Comparison of ENCODE assay signal across 20 cellular contexts in the genomic region with DNA sequence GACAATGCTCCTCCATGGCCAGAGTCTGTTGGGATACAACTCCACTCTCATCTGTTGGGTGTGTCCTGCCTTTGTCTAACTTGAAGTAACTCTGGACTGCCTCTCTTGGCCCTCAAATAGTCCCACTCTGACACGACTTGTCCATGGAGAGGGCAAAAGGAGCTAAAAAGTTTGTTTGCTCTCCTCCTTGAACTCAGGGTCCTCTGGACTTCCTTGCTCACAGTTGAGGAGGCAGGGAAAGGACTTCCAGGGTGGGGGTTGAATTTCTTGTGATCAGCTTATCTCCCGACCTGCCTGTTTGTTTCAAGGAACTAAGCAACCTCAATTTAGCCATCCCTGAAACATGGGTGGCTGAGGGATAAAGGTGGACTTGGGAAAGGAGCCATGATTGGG. TPM values are rescaled to one million over a fixed set of nuclear protein-coding genes. Genes with fewer than 3 reads are reported as not detected.
A peak's percentile ranks its signal among the peaks of the same experiment; 100 is the strongest.
DNase-seq lines count a peak whose midpoint lies in the region; ATAC-seq and TF ChIP-seq lines count a peak whose summit lies in the region.
"Had no signal": no experiment of that assay in that cellular context is flagged by ENCODE, and none has a peak within 500 bp of the region (broad histone marks: within the 10 kb centered on the region; RNA-seq: fewer than 3 reads in every experiment).

No MANE protein-coding gene starts in this region.

- TSS peak; percentile 77 for BruUV-seq in mammary epithelial cell (replicated peaks; lab: Mats Ljungman, UMichigan)

- no peaks in the 10 kb centered on the region for H3K9me3 ChIP-seq in mammary epithelial cell (replicated peaks; ENCODE audit: insufficient read depth, low read length)
- no peaks in the 10 kb centered on the region for H3K9me3 ChIP-seq in breast epithelium
- H3K9me3 ChIP-seq in osteoblast (ENCODE audit: low read depth, low read length), result no peaks in the 10 kb centered on the region
- H3K9me3 ChIP-seq: uterus had no signal

- peaks cover 5% of the 10 kb centered on the region for H3K4me1 Mint-ChIP-seq in brain
- H3K4me1 Mint-ChIP-seq: immature natural killer cell had no signal

- H3K4me1 ChIP-seq in mammary epithelial cell (ENCODE audit: insufficient read depth, low read length) (peaks cover 21% of the 10 kb centered on the region), breast epithelium (no peaks in the 10 kb centered on the region), osteoblast (ENCODE audit: insufficient read depth, low read length) (peaks cover 15% of the 10 kb centered on the region)
- H3K4me1 ChIP-seq: uterus had no signal

- 89% methylated on average over 2 of the region's 2 CpGs for WGBS in mammary epithelial cell (ENCODE audit: low coverage, missing lambda C conversion rate)

- TF ChIP-seq POLR2A in breast epithelium (IDR thresholded peaks at IDR 0.05), result no peak

- H3K27ac Mint-ChIP-seq in brain, result peak overlapping the region in 3 of 5 experiments; percentile 27 to 73 (median 56)
- H3K27ac Mint-ChIP-seq: dendritic cell treated with granulocyte-macrophage colony-stimulating factor and Interleukin-4, amounts not matched to agents 40 ng/mL and 50 ng/mL, for 4 days; immature natural killer cell; nephron had no signal

- H3K4me3 ChIP-seq in mammary epithelial cell (replicated peaks in 1 of 3; ENCODE audit: insufficient read depth in 1 of 3, low read depth in 2 of 3, low read length in 3 of 3) (no peak overlapping the region), breast epithelium (no peak overlapping the region), osteoblast (ENCODE audit: insufficient read depth, low read length) (no peak overlapping the region)
- H3K4me3 ChIP-seq: lung, uterus had no signal

- no peaks in the 10 kb centered on the region for H3K27me3 Mint-ChIP-seq in brain

- no peak for ATAC-seq in GM19023 (IDR thresholded peaks at IDR 0.05; ENCODE audit: unreplicated experiment)

- in situ Hi-C loops in mammary epithelial cell (cut with MboI; ENCODE audit: low sequenced_read_pairs in 2 of 2), result no loop called here

- TF ChIP-seq CTCF in mammary epithelial cell (conservative IDR thresholded peaks at IDR 0.05 in 1 of 2, IDR thresholded peaks at IDR 0.05 in 1 of 2; ENCODE audit: extremely low read depth in 1 of 2, insufficient read depth in 1 of 2, low read depth in 1 of 2, low read length in 2 of 2) (no peak), breast epithelium (IDR thresholded peaks at IDR 0.05) (no peak), brain (conservative IDR thresholded peaks at IDR 0.05) (no peak), osteoblast (IDR thresholded peaks at IDR 0.05; ENCODE audit: extremely low read depth, low read depth, low read length) (no peak)

- H3K4me3 Mint-ChIP-seq in brain, result no peak overlapping the region
- H3K4me3 Mint-ChIP-seq: dendritic cell treated with granulocyte-macrophage colony-stimulating factor and Interleukin-4, amounts not matched to agents 40 ng/mL and 50 ng/mL, for 4 days; immature natural killer cell; nephron had no signal

- no peak overlapping the region for H3K9ac ChIP-seq in mammary epithelial cell (ENCODE audit: insufficient read depth, low read length)

- H3K4me2 ChIP-seq in mammary epithelial cell (ENCODE audit: insufficient read depth, low read depth, low read length), result peak overlapping the region; percentile 50
- peak overlapping the region; percentile 12 for H3K4me2 ChIP-seq in osteoblast (ENCODE audit: insufficient read depth, low read length)

- dilution Hi-C loops in mammary epithelial cell (cut with HindIII; ENCODE audit: low sequenced_read_pairs), result loop anchor here (5.0 kb wide), 2 partner anchors 91 to 94 kb away; no protein-coding TSS in a partner anchor

- H2AFZ ChIP-seq in mammary epithelial cell (ENCODE audit: low read depth, low read length) (peak overlapping the region; percentile 28), osteoblast (ENCODE audit: low read length) (no peak overlapping the region)

- CTCF ChIA-PET in mammary epithelial cell (lab: Charles Lee; ENCODE audit: low non-redundant PET), result interaction anchor here (0.8 kb wide), 1 partner anchor 50 kb away, joined by 7 read pairs; no protein-coding TSS in a partner anchor

- H4K20me1 ChIP-seq in mammary epithelial cell (ENCODE audit: insufficient read depth, low read length) (no peaks in the 10 kb centered on the region), osteoblast (ENCODE audit: insufficient read depth, low read length) (no peaks in the 10 kb centered on the region)

- H3K79me2 ChIP-seq in mammary epithelial cell (ENCODE audit: insufficient read depth, low read length) (no peaks in the 10 kb centered on the region), osteoblast (ENCODE audit: insufficient read depth, low read length) (no peaks in the 10 kb centered on the region)

- intact Hi-C loops in mammary epithelial cell (cut with micrococcal nuclease) (no loop called here), breast epithelium (cut with DNase I; ENCODE audit: low total_unique reads) (no loop called here)

- no peaks in the 10 kb centered on the region for H3K27me3 ChIP-seq in mammary epithelial cell (ENCODE audit: insufficient read depth, low read length)
- no peaks in the 10 kb centered on the region for H3K27me3 ChIP-seq in breast epithelium
- H3K27me3 ChIP-seq in osteoblast (ENCODE audit: insufficient read depth, low read length), result no peaks in the 10 kb centered on the region
- H3K27me3 ChIP-seq: brain microvascular endothelial cell, uterus had no signal

- DNase-seq in mammary epithelial cell (no peak), breast epithelium (ENCODE audit: low spot score in 2 of 2) (no peak), osteoblast (ENCODE audit: insufficient read length, low spot score, missing footprints) (no peak), mucosa of gallbladder (ENCODE audit: low spot score) (no peak), NCI-H2081 (lab: John Stamatoyannopoulos, UW) (no peak), NCI-H82 (lab: John Stamatoyannopoulos, UW) (no peak)
- DNase-seq: activated CD8-positive, alpha-beta memory T cell treated with anti-CD3 and anti-CD28 coated beads for 24 hours; activated gamma-delta T cell; brain microvascular endothelial cell; glutamatergic neuron; immature natural killer cell; NK-92 treated with Interleukin-12 subunit alpha and Interleukin-12 subunit beta, amount 100 ng/mL, for 24 hours; uterus had no signal

- no peaks in the 10 kb centered on the region for H3K9me3 Mint-ChIP-seq in brain
- H3K9me3 Mint-ChIP-seq: dendritic cell treated with granulocyte-macrophage colony-stimulating factor and Interleukin-4, amounts not matched to agents 40 ng/mL and 50 ng/mL, for 4 days; immature natural killer cell; nephron had no signal

- H3K36me3 Mint-ChIP-seq in brain, result peaks cover 10% of the 10 kb centered on the region
- H3K36me3 Mint-ChIP-seq: immature natural killer cell had no signal

- H3K27ac ChIP-seq in mammary epithelial cell (ENCODE audit: insufficient read depth, low read depth, low read length), result peak overlapping the region; percentile 61
- no peak overlapping the region for H3K27ac ChIP-seq in breast epithelium
- H3K27ac ChIP-seq in osteoblast (ENCODE audit: low read depth, low read length), result peak overlapping the region; percentile 60
- H3K27ac ChIP-seq: brain microvascular endothelial cell, RWPE1, uterus had no signal

- H3K36me3 ChIP-seq in mammary epithelial cell (ENCODE audit: insufficient read depth, low read length), result peaks cover 4% of the 10 kb centered on the region
- no peaks in the 10 kb centered on the region for H3K36me3 ChIP-seq in breast epithelium
- H3K36me3 ChIP-seq in osteoblast (ENCODE audit: insufficient read depth, low read length), result peaks cover 21% of the 10 kb centered on the region
- H3K36me3 ChIP-seq: uterus had no signal

RNA-seq across cellular contexts. Expression of a gene that starts 11.7 kb away (rescaled TPM):
- total RNA-seq in mammary epithelial cell (10 to 100 TPM in 1 of 2 donors, 1 to 10 TPM in 1; 8.4 to 10.0 TPM), breast epithelium (1 to 10 TPM; 5.4 to 9.0 (median 6.9) TPM), osteoblast (12.7 and 16.5 TPM in 2 replicates), mucosa of gallbladder (19.7 TPM)
- polyA plus RNA-seq in mammary epithelial cell (3.4 TPM), brain (ENCODE audit: insufficient read depth, low read depth, low replicate concordance) (49.4 TPM)
- 3.9 TPM for polyA minus RNA-seq in mammary epithelial cell

RNA-seq across cellular contexts. Expression of a gene that starts 43.2 kb away (rescaled TPM):
- total RNA-seq in mammary epithelial cell (under 1 TPM; under 0.01 to 0.24 TPM), breast epithelium (1 to 10 TPM in 1 of 3 donors, under 1 TPM in 2; 0.15 to 1.1 (median 0.33) TPM), osteoblast (under 0.01 TPM in 1 of 2 replicates, not detected in the other), mucosa of gallbladder (0.29 TPM)
- polyA plus RNA-seq in mammary epithelial cell (0.07 TPM), brain (ENCODE audit: insufficient read depth, low read depth, low replicate concordance) (14.7 TPM)
- polyA minus RNA-seq in mammary epithelial cell, result not detected
- total RNA-seq: M059J had no signal
- polyA plus RNA-seq: immature natural killer cell had no signal

Comparison
In these comparisons a context has a peak if more than half of its experiments do, and no peak if none do; other contexts are left out.
1. H3K27ac ChIP-seq: peak in mammary epithelial cell (single experiment) and osteoblast (single experiment); none in breast epithelium (0 of 2).